In genomic region chr19:11849264-11849615, GRCh38 we compare ENCODE assay signal across 8 cellular contexts. TPM values are rescaled to one million over a fixed set of nuclear protein-coding genes. Genes with fewer than 3 reads are reported as not detected.
DNase-seq lines count a peak whose midpoint lies in the region; ATAC-seq, FAIRE-seq and TF ChIP-seq lines count a peak whose summit lies in the region.

No MANE protein-coding gene starts in this region.

- in situ Hi-C loops in mammary epithelial cell (cut with MboI; ENCODE audit: low sequenced_read_pairs in 2 of 2): no loop called here

- H3K27ac ChIP-seq in KOPT-K1 (ENCODE audit: low read depth, low read length, poor library complexity, severe bottlenecking) (peak overlapping the region; percentile 83), mammary epithelial cell (ENCODE audit: insufficient read depth, low read depth, low read length) (no peak overlapping the region), vagina (no peak overlapping the region)

- no peak overlapping the region for H3K4me2 ChIP-seq in mammary epithelial cell (ENCODE audit: insufficient read depth, low read depth, low read length)

- no peaks in the 10 kb centered on the region for H3K27me3 ChIP-seq in mammary epithelial cell (ENCODE audit: insufficient read depth, low read length)
- H3K27me3 ChIP-seq in mononuclear cell (ENCODE audit: insufficient read depth, low read length): no peaks in the 10 kb centered on the region
- H3K27me3 ChIP-seq in vagina: no peaks in the 10 kb centered on the region

- DNase-seq in GM18507 (ENCODE audit: extremely low spot score, insufficient read length, low read depth): peak; percentile 0
- DNase-seq in mammary epithelial cell: no peak
- no peak for DNase-seq in vagina (ENCODE audit: extremely low spot score in 2 of 2)
- no peak for DNase-seq in middle frontal gyrus (ENCODE audit: extremely low spot score, low spot score)
- DNase-seq in GM19238 (ENCODE audit: insufficient read length, low spot score): no peak

- dilution Hi-C loops in mammary epithelial cell (cut with HindIII; ENCODE audit: low sequenced_read_pairs): no loop called here

- no peak for TF ChIP-seq CTCF in mammary epithelial cell (conservative IDR thresholded peaks at IDR 0.05 in 1 of 2, IDR thresholded peaks at IDR 0.05 in 1 of 2; ENCODE audit: extremely low read depth in 1 of 2, insufficient read depth in 1 of 2, low read depth in 1 of 2, low read length in 2 of 2)
- TF ChIP-seq CTCF in vagina (IDR thresholded peaks at IDR 0.05): no peak

- H3K9me3 ChIP-seq in KOPT-K1 (ENCODE audit: insufficient read depth, low read length, poor library complexity, severe bottlenecking): peaks cover 44% of the 10 kb centered on the region
- H3K9me3 ChIP-seq in mammary epithelial cell (replicated peaks; ENCODE audit: insufficient read depth, low read length): peaks cover 6% of the 10 kb centered on the region
- H3K9me3 ChIP-seq in mononuclear cell (ENCODE audit: low read depth, low read length): no peaks in the 10 kb centered on the region
- no peaks in the 10 kb centered on the region for H3K9me3 ChIP-seq in vagina

- H3K79me2 ChIP-seq in mammary epithelial cell (ENCODE audit: insufficient read depth, low read length): no peaks in the 10 kb centered on the region

- H3K4me1 ChIP-seq in mammary epithelial cell (ENCODE audit: insufficient read depth, low read length) (no peaks in the 10 kb centered on the region), mononuclear cell (ENCODE audit: insufficient read depth, low read length) (peaks cover 23% of the 10 kb centered on the region), vagina (peaks cover 19% of the 10 kb centered on the region)

- no peak for FAIRE-seq in GM18507 (lab: Jason Lieb, UNC)

- 1% methylated on average over 6 of the region's 8 CpGs for WGBS in mammary epithelial cell (ENCODE audit: low coverage, missing lambda C conversion rate)

- intact Hi-C loops in mammary epithelial cell (cut with micrococcal nuclease): no loop called here
- intact Hi-C loops in vagina (cut with DNase I): no loop called here

- peak overlapping the region; percentile 48 for H2AFZ ChIP-seq in mammary epithelial cell (ENCODE audit: low read depth, low read length)

- TF ChIP-seq POLR2A in vagina (IDR thresholded peaks at IDR 0.05): no peak

- ATAC-seq in GM21576 (IDR thresholded peaks at IDR 0.05; ENCODE audit: unreplicated experiment): no peak

- CTCF ChIA-PET in mammary epithelial cell (lab: Charles Lee; ENCODE audit: low non-redundant PET): no interaction called here

- H3K9ac ChIP-seq in mammary epithelial cell (ENCODE audit: insufficient read depth, low read length): no peak overlapping the region

- H3K36me3 ChIP-seq in KOPT-K1 (ENCODE audit: insufficient read depth, low read length): peaks cover 45% of the 10 kb centered on the region
- no peaks in the 10 kb centered on the region for H3K36me3 ChIP-seq in mammary epithelial cell (ENCODE audit: insufficient read depth, low read length)
- no peaks in the 10 kb centered on the region for H3K36me3 ChIP-seq in vagina

- H3K4me3 ChIP-seq in mammary epithelial cell (replicated peaks in 1 of 3; ENCODE audit: insufficient read depth in 1 of 3, low read depth in 2 of 3, low read length in 3 of 3) (no peak overlapping the region), mononuclear cell (ENCODE audit: low read length) (peak overlapping the region; percentile 55), vagina (peak overlapping the region; percentile 55 to 76)

- no peaks in the 10 kb centered on the region for H4K20me1 ChIP-seq in mammary epithelial cell (ENCODE audit: insufficient read depth, low read length)

- no TSS peak for BruUV-seq in mammary epithelial cell (replicated peaks; lab: Mats Ljungman, UMichigan)

RNA-seq across cellular contexts. Expression of gene ZNF439, which starts 0.7 kb away (rescaled TPM):
- 1 to 10 TPM in 1 of 2 donors, under 1 TPM in 1; 0.26 to 3.3 TPM for total RNA-seq in mammary epithelial cell
- polyA plus RNA-seq in mammary epithelial cell: 0.12 TPM
- polyA minus RNA-seq in mammary epithelial cell: not detected
- 4.8 TPM for total RNA-seq in mononuclear cell
- 5.9 TPM for total RNA-seq in vagina

RNA-seq across cellular contexts. Expression of gene ZNF440, which starts 35.2 kb away (rescaled TPM):
- 10 to 100 TPM in 1 of 2 donors, 1 to 10 TPM in 1; 8.3 to 10.4 TPM for total RNA-seq in mammary epithelial cell
- 2.3 TPM for polyA plus RNA-seq in mammary epithelial cell
- polyA minus RNA-seq in mammary epithelial cell: 7.2 TPM
- total RNA-seq in mononuclear cell: 9.1 TPM
- 21.4 TPM for total RNA-seq in vagina

RNA-seq across cellular contexts. Expression of gene ZNF69, which starts 38.3 kb away (rescaled TPM):
- total RNA-seq in mammary epithelial cell (1 to 10 TPM; 3.4 to 8.5 TPM), mononuclear cell (2.3 TPM), vagina (12.3 TPM)
- polyA plus RNA-seq in mammary epithelial cell: 0.36 TPM
- polyA minus RNA-seq in mammary epithelial cell: not detected

RNA-seq across cellular contexts. Expression of gene ZNF491, which starts 50.9 kb away (rescaled TPM):
- total RNA-seq in mammary epithelial cell: 1 to 10 TPM; 1.4 to 1.5 TPM
- 0.08 TPM for polyA plus RNA-seq in mammary epithelial cell
- polyA minus RNA-seq in mammary epithelial cell: 0.93 TPM
- total RNA-seq in mononuclear cell: 0.94 TPM
- 5.2 TPM for total RNA-seq in vagina

Comparison
In these comparisons a context has a peak if more than half of its experiments do, and no peak if none do; other contexts are left out.
1. H3K4me3 ChIP-seq: peak in mononuclear cell (single experiment) and vagina (2 of 2); none in mammary epithelial cell (0 of 3).